In genomic region chr1:205590777-205591513, GRCh38 we compare ENCODE assay signal across 14 cellular contexts. TPM values are rescaled to one million over a fixed set of nuclear protein-coding genes. Genes with fewer than 3 reads are reported as not detected.
DNase-seq lines count a peak whose midpoint lies in the region; FAIRE-seq and TF ChIP-seq lines count a peak whose summit lies in the region.
"Had no signal": no experiment of that assay in that cellular context is flagged by ENCODE, and none has a peak within 500 bp of the region (broad histone marks: within the 10 kb centered on the region; RNA-seq: fewer than 3 reads in every experiment).

No MANE protein-coding gene starts in this region.

- H3K27ac ChIP-seq in breast epithelium (peak overlapping the region in 1 of 2 donors; percentile 71), OCI-LY7 (ENCODE audit: low read depth, low read length, poor library complexity, severe bottlenecking) (peak overlapping the region; percentile 93), endothelial cell of umbilical vein (ENCODE audit: insufficient read depth, low read depth, low read length) (no peak overlapping the region), transverse colon (peak overlapping the region; percentile 62 to 77 (median 70))
- H3K27ac ChIP-seq: cardiac muscle cell, thoracic aorta had no signal

- TF ChIP-seq EP300 in transverse colon (IDR thresholded peaks at IDR 0.05; ENCODE audit: low read depth): no peak

- H3K9me1 ChIP-seq in endothelial cell of umbilical vein (replicated peaks; ENCODE audit: control insufficient read depth, extremely low read depth, insufficient read depth, low read length): no peaks in the 10 kb centered on the region

- no peak for FAIRE-seq in endothelial cell of umbilical vein (lab: Jason Lieb, UNC)
- FAIRE-seq: H54, TTC549 had no signal

- H3K9ac ChIP-seq in endothelial cell of umbilical vein (replicated peaks; ENCODE audit: extremely low read depth, insufficient read depth, low read length): no peak overlapping the region

- no peak overlapping the region for H3K4me3 Mint-ChIP-seq in MCF 10A (ENCODE audit: unreplicated experiment)

- no peak overlapping the region for H3K27ac Mint-ChIP-seq in MCF 10A (ENCODE audit: low read depth, unreplicated experiment)

- TF ChIP-seq CTCF in MCF 10A (IDR thresholded peaks at IDR 0.05; ENCODE audit: unreplicated experiment) (no peak), breast epithelium (IDR thresholded peaks at IDR 0.05) (no peak), OCI-LY7 (conservative IDR thresholded peaks at IDR 0.05; ENCODE audit: low read length) (no peak), endothelial cell of umbilical vein (IDR thresholded peaks at IDR 0.05; ENCODE audit: extremely low read depth in 1 of 2, insufficient read depth in 1 of 2, low read depth in 1 of 2, low read length in 2 of 2) (no peak), transverse colon (IDR thresholded peaks at IDR 0.05) (no peak)

- H3K79me2 ChIP-seq in OCI-LY7 (ENCODE audit: insufficient read depth, low read depth, low read length): peaks cover 5% of the 10 kb centered on the region; the same call in 1 of the 2 replicates
- no peaks in the 10 kb centered on the region for H3K79me2 ChIP-seq in endothelial cell of umbilical vein (ENCODE audit: control insufficient read depth, insufficient read depth, low read length)

- H3K27me3 Mint-ChIP-seq in MCF 10A (ENCODE audit: insufficient read depth, unreplicated experiment): no peaks in the 10 kb centered on the region

- H3K27me3 ChIP-seq in breast epithelium: no peaks in the 10 kb centered on the region
- no peaks in the 10 kb centered on the region for H3K27me3 ChIP-seq in endothelial cell of umbilical vein (ENCODE audit: control insufficient read depth in 2 of 2, insufficient read depth in 2 of 2, low read length in 2 of 2)
- H3K27me3 ChIP-seq in transverse colon: no peaks in the 10 kb centered on the region
- H3K27me3 ChIP-seq: cardiac muscle cell had no signal

- intact Hi-C loops in MCF 10A (cut with micrococcal nuclease) (loop anchor here (1.0 to 5.0 kb wide), 3 partner anchors 66 to 386 kb away; no protein-coding TSS in a partner anchor), breast epithelium (cut with DNase I; ENCODE audit: low total_unique reads) (loop anchor here (10.0 kb wide), 1 partner anchor 54 kb away; no protein-coding TSS in a partner anchor), OCI-LY7 (cut with micrococcal nuclease; ENCODE audit: unreplicated experiment) (loop anchor here (2.0 to 5.0 kb wide), 3 partner anchors 64 to 461 kb away; partner anchors contain the start of gene RHEX), endothelial cell of umbilical vein (cut with micrococcal nuclease) (loop anchor here (10.0 kb wide), 1 partner anchor 324 kb away; no protein-coding TSS in a partner anchor), transverse colon (cut with DNase I; ENCODE audit: low total_unique reads) (no loop called here)

- peaks cover 0 to 6% of the 10 kb centered on the region in 2 donors for H3K4me1 ChIP-seq in breast epithelium
- peaks cover 57% of the 10 kb centered on the region for H3K4me1 ChIP-seq in OCI-LY7 (ENCODE audit: insufficient read depth, low read length, poor library complexity, severe bottlenecking)
- peaks cover 8% of the 10 kb centered on the region for H3K4me1 ChIP-seq in endothelial cell of umbilical vein (ENCODE audit: control insufficient read depth, extremely low read depth, insufficient read depth, low read length)
- peaks cover 3 to 42% (median 16%) of the 10 kb centered on the region in 4 donors for H3K4me1 ChIP-seq in transverse colon

- no peaks in the 10 kb centered on the region for H3K9me2 ChIP-seq in OCI-LY7 (ENCODE audit: insufficient read depth, low read length)

- DNase-seq in MCF 10A (ENCODE audit: unreplicated experiment): no peak
- DNase-seq in breast epithelium (ENCODE audit: low spot score in 2 of 2): no peak
- no peak for DNase-seq in OCI-LY7 (ENCODE audit: low spot score)
- no peak for DNase-seq in endothelial cell of umbilical vein (ENCODE audit: low read depth, low spot score)
- no peak for DNase-seq in transverse colon
- DNase-seq in NCI-H82 treated with DMSO at 0.1 percent for 48 hours (lab: John Stamatoyannopoulos, UW; ENCODE audit: unreplicated experiment): no peak
- no peak for DNase-seq in NCI-H446 (lab: John Stamatoyannopoulos, UW)
- DNase-seq in NK-92 treated with Interleukin-12 subunit alpha and Interleukin-12 subunit beta, amount 100 ng/mL, for 24 hours (lab: John Stamatoyannopoulos, UW): no peak
- DNase-seq: stimulated activated CD4-positive, alpha-beta T cell treated with anti-CD3 and anti-CD28 coated beads, Interleukin-1b, Interleukin-23, amount 100 ng/mL, for 48 hours had no signal

- H3K4me2 ChIP-seq in OCI-LY7 (ENCODE audit: low read length) (peak overlapping the region; percentile 68), endothelial cell of umbilical vein (ENCODE audit: insufficient read depth, low read length) (no peak overlapping the region)

- dilution Hi-C loops in endothelial cell of umbilical vein (cut with MboI; ENCODE audit: extremely low pct_ligation_motif_present, low sequenced_read_pairs): no loop called here

- no peaks in the 10 kb centered on the region for H3K9me3 Mint-ChIP-seq in MCF 10A (ENCODE audit: unreplicated experiment)
- H3K9me3 Mint-ChIP-seq: activated naive CD4-positive, alpha-beta T cell treated with anti-CD3 and anti-CD28 coated beads, Interleukin-2, amount 50 U/mL, for 72 hours had no signal

- TF ChIP-seq POLR2A in breast epithelium (IDR thresholded peaks at IDR 0.05): no peak
- TF ChIP-seq POLR2A in endothelial cell of umbilical vein (IDR thresholded peaks at IDR 0.05; ENCODE audit: low read depth, low read length): no peak
- TF ChIP-seq POLR2A in transverse colon (IDR thresholded peaks at IDR 0.05): no peak

- H3K36me3 ChIP-seq in breast epithelium (no peaks in the 10 kb centered on the region), OCI-LY7 (ENCODE audit: insufficient read depth, low read length) (peaks cover 9% of the 10 kb centered on the region; the same call in 1 of the 2 replicates), endothelial cell of umbilical vein (ENCODE audit: control insufficient read depth in 2 of 2, extremely low read depth in 1 of 2, insufficient read depth in 2 of 2, low read length in 2 of 2) (no peaks in the 10 kb centered on the region), transverse colon (no peaks in the 10 kb centered on the region)
- H3K36me3 ChIP-seq: cardiac muscle cell, thoracic aorta had no signal

- CTCF ChIA-PET in MCF 10A (lab: Yijun Ruan, JAX): interaction anchor here (0.6 to 26.1 kb wide), 63 partner anchors 8 to 855 kb away, joined by 3 to 918 read pairs (median 9); partner anchors contain the start of genes ELK4, LEMD1 and SLC45A3
- CTCF ChIA-PET in OCI-LY7 (lab: Charles Lee; ENCODE audit: unreplicated experiment): interaction anchor here (0.5 to 3.2 kb wide), 9 partner anchors 35 to 875 kb away, joined by 3 to 41 read pairs (median 6); partner anchors contain the start of gene ELK4
- CTCF ChIA-PET in endothelial cell of umbilical vein (lab: Charles Lee): interaction anchor here (1.0 to 9.5 kb wide), 26 partner anchors 8 to 386 kb away, joined by 3 to 615 read pairs (median 8); partner anchors contain the start of gene ELK4

- H4K20me1 ChIP-seq in OCI-LY7 (ENCODE audit: insufficient read depth, low read length) (no peaks in the 10 kb centered on the region), endothelial cell of umbilical vein (replicated peaks; ENCODE audit: control insufficient read depth, extremely low read depth, insufficient read depth, low read length) (no peaks in the 10 kb centered on the region)

- no peak overlapping the region for H3K4me3 ChIP-seq in breast epithelium
- no peak overlapping the region for H3K4me3 ChIP-seq in OCI-LY7 (ENCODE audit: low read depth, low read length, poor library complexity, severe bottlenecking)
- H3K4me3 ChIP-seq in endothelial cell of umbilical vein (replicated peaks in 1 of 3; ENCODE audit: insufficient read depth in 1 of 3, low read depth in 1 of 3, low read length in 3 of 3): no peak overlapping the region
- H3K4me3 ChIP-seq in transverse colon: no peak overlapping the region
- H3K4me3 ChIP-seq: cardiac muscle cell had no signal

- WGBS in transverse colon (ENCODE audit: low coverage in 1 of 2), 2 donors: 61 to 66% methylated on average over 7 to 9 of the region's 9 CpGs

- H3K9me3 ChIP-seq in breast epithelium (no peaks in the 10 kb centered on the region), OCI-LY7 (ENCODE audit: low read length) (no peaks in the 10 kb centered on the region), endothelial cell of umbilical vein (replicated peaks; ENCODE audit: control insufficient read depth, insufficient read depth, low read length) (no peaks in the 10 kb centered on the region), transverse colon (no peaks in the 10 kb centered on the region)
- H3K9me3 ChIP-seq: thoracic aorta had no signal

- peaks cover 13% of the 10 kb centered on the region for H3K4me1 Mint-ChIP-seq in MCF 10A (ENCODE audit: insufficient read depth, unreplicated experiment)

- H2AFZ ChIP-seq in OCI-LY7 (ENCODE audit: low read length): peak overlapping the region; percentile 43; the same call in 1 of the 2 replicates
- no peak overlapping the region for H2AFZ ChIP-seq in endothelial cell of umbilical vein (ENCODE audit: low read depth, low read length)

- POLR2A ChIA-PET in MCF 10A (lab: Yijun Ruan, JAX) (interaction anchor here (0.7 to 12.4 kb wide), 23 partner anchors 8 to 386 kb away, joined by 3 to 555 read pairs (median 6); partner anchors contain the start of genes ELK4 and NUCKS1), OCI-LY7 (lab: Charles Lee) (interaction anchor here (0.7 to 10.4 kb wide), 10 partner anchors 10 to 78 kb away, joined by 3 to 183 read pairs (median 5); partner anchors contain the start of gene ELK4), endothelial cell of umbilical vein (lab: Charles Lee) (interaction anchor here (0.7 to 1.2 kb wide), 3 partner anchors 42 to 67 kb away, joined by 3 to 7 read pairs (median 3); partner anchors contain the start of gene ELK4)

- peaks cover 5% of the 10 kb centered on the region for H3K36me3 Mint-ChIP-seq in MCF 10A (ENCODE audit: insufficient read depth, unreplicated experiment)

- in situ Hi-C loops in transverse colon (cut with MboI; ENCODE audit: low pct_ligation_motif_present in 1 of 4, low pct_unique_long_range_greater_than_20kb in 1 of 4, low sequenced_read_pairs in 3 of 4): loop anchor here in 2 of 4 donors (5.0 to 10.0 kb wide), 2 partner anchors 46 to 64 kb away; no protein-coding TSS in a partner anchor

- BruUV-seq in MCF 10A (replicated peaks; lab: Mats Ljungman, UMichigan): TSS peak; percentile 18
- no TSS peak for BruUV-seq in OCI-LY7 (replicated peaks; lab: Mats Ljungman, UMichigan)
- BruUV-seq in endothelial cell of umbilical vein (replicated peaks; lab: Mats Ljungman, UMichigan): no TSS peak

RNA-seq across cellular contexts. Expression of gene ELK4, which starts 40.9 kb away (rescaled TPM):
- 101 and 109 TPM in 2 replicates for total RNA-seq in MCF 10A (2022)
- total RNA-seq in breast epithelium: 10 to 100 TPM; 22.6 to 32.5 (median 26.5) TPM
- total RNA-seq in OCI-LY7 (2014; rRNA removed; shearing (Covaris generic)): 26.4 and 29.1 TPM in 2 replicates
- total RNA-seq in OCI-LY7 (2022): 82.7 and 88.3 TPM in 2 replicates
- total RNA-seq in endothelial cell of umbilical vein: 78.7 and 107 TPM in 2 replicates
- 6.7 and 8.7 TPM in 2 replicates for polyA plus RNA-seq in endothelial cell of umbilical vein
- 8.8 and 9.2 TPM in 2 replicates for polyA plus RNA-seq in endothelial cell of umbilical vein (2011; cell fraction: cytosol; rRNA removed)
- 23.7 and 30.0 TPM in 2 replicates for polyA plus RNA-seq in endothelial cell of umbilical vein (2011; cell fraction: nucleus; rRNA removed)
- 13.4 and 21.5 TPM in 2 replicates for polyA plus RNA-seq in endothelial cell of umbilical vein (2012)
- polyA minus RNA-seq in endothelial cell of umbilical vein: 45.6 and 48.3 TPM in 2 replicates
- 21.8 TPM for polyA minus RNA-seq in endothelial cell of umbilical vein (2011; cell fraction: cytosol; rRNA and poly(A)+ RNA removed)
- 35.3 and 46.1 TPM in 2 replicates for polyA minus RNA-seq in endothelial cell of umbilical vein (2011; cell fraction: nucleus; rRNA and poly(A)+ RNA removed)
- total RNA-seq in transverse colon: 10 to 100 TPM; 16.0 to 24.1 (median 19.7) TPM
